8 cellular contexts compared by ENCODE assay signal in the genomic region with DNA sequence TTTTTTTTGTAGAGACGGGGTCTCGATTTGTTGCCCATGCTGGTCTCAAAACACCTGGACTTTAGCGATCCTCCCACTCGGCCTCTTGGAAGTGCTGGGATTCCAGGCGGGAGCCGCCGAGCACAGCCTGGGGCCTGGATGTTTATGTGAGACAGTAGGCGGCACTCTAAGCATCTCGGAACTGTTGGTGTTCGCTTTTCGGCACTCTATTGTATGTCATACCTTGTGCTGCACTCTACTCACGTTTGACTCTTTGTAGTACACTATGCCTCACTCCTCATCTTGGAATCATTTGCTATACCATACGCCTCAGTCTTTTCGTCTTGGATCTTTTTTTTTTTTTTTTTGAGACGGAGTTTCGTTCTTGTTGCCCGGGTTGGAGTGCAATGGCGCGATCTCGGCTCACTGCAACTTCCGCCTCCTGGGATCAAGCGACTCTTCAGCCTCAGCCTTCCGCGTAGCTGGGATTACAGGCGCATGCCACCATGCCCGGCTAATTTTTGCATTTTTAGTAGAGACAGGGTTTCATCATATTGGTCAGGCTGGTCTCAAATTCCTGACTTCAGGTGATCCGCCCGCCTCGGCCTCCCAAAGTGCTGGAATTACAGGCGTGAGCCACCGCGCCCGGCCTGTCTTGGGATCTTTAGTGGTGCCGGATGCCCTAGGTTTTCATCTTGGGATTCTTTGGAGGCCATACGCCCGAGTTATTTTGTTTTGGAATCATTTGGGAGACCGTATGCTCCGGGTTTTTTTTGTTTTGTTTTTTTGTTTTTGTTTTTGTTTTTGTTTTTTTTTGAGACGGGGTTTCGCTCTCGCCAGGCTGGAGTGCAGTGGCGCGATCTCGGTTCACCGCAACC. TPM values are rescaled to one million over a fixed set of nuclear protein-coding genes. Genes with fewer than 3 reads are reported as not detected.
DNase-seq lines count a peak whose midpoint lies in the region; ATAC-seq, FAIRE-seq and TF ChIP-seq lines count a peak whose summit lies in the region.

No MANE protein-coding gene starts in this region.

- H2AK5ac ChIP-seq in H1 (ENCODE audit: low read depth, low read length) (no peak overlapping the region), trophoblast cell (ENCODE audit: low read length) (no peak overlapping the region)

- no peaks in the 10 kb centered on the region for H4K20me1 ChIP-seq in H1 (replicated peaks in 1 of 2; ENCODE audit: control insufficient read depth in 1 of 2, insufficient read depth in 2 of 2, low read length in 2 of 2)

- H2BK20ac ChIP-seq in H1 (ENCODE audit: low read length): 0 out of 2 replicates have a peak overlapping the region, but pooled peaks have one; percentile 40

- H3K36me3 ChIP-seq in HUES64 (ENCODE audit: insufficient read depth, low read length) (no peaks in the 10 kb centered on the region), H1 (ENCODE audit: control insufficient read depth in 2 of 4, insufficient read depth in 4 of 4, low read length in 3 of 4) (no peaks in the 10 kb centered on the region), trophoblast cell (ENCODE audit: control insufficient read depth in 1 of 2, insufficient read depth in 2 of 2, low read length in 2 of 2) (no peaks in the 10 kb centered on the region)

- H3K4me3 ChIP-seq in HUES64 (ENCODE audit: low read length) (0 out of 2 replicates have a peak overlapping the region, but pooled peaks have one; percentile 16), H1 (ENCODE audit: extremely low read depth in 1 of 4, insufficient read depth in 2 of 4, low read depth in 3 of 4, low read length in 4 of 4) (peak overlapping the region; percentile 22 to 57 (median 46)), trophoblast cell (ENCODE audit: low read depth, low read length) (no peak overlapping the region)

- H3K14ac ChIP-seq in H1 (ENCODE audit: insufficient read length) (no peak overlapping the region), trophoblast cell (ENCODE audit: low read length) (no peak overlapping the region)

- CTCF ChIA-PET in H1 (lab: Charles Lee; ENCODE audit: partially characterized antibody): interaction anchor here (0.7 to 2.4 kb wide), 6 partner anchors 9 to 376 kb away, joined by 3 to 11 read pairs (median 4); a partner anchor contains a TSS

- H4K12ac ChIP-seq in trophoblast cell (ENCODE audit: low read depth, low read length): no peak overlapping the region

- 94% methylated on average over 45 of the region's 45 CpGs for WGBS in HUES64
- WGBS in H1 (ENCODE audit: extremely low coverage in 1 of 2, insufficient coverage in 1 of 2, insufficient read length in 1 of 2, insufficient replicate concordance in 2 of 2, low coverage in 1 of 2, low lambda C conversion rate in 2 of 2, missing lambda C conversion rate in 1 of 2), 2 experiments: 32% methylated on average over 44 of the region's 45 CpGs; no CpG with 5 or more reads in 1 of the 2 experiments
- no CpG with 5 or more reads among the region's 45 CpGs for WGBS in trophoblast cell (ENCODE audit: extremely low coverage, insufficient coverage, insufficient read length)

- POLR2A ChIA-PET in H1 (lab: Charles Lee; ENCODE audit: partially characterized antibody): interaction anchor here (0.7 to 1.1 kb wide), 3 partner anchors 24 to 87 kb away, joined by 3 read pairs; partner anchors contain the start of gene ZDBF2

- H3K79me1 ChIP-seq in H1 (ENCODE audit: low read depth, low read length): no peaks in the 10 kb centered on the region
- H3K79me1 ChIP-seq in trophoblast cell (ENCODE audit: low read length): no peaks in the 10 kb centered on the region

- no peak overlapping the region for H3K56ac ChIP-seq in H1 (replicated peaks; ENCODE audit: insufficient read length, low read depth, low read length)

- H3K4me1 ChIP-seq in HUES64 (ENCODE audit: insufficient read depth, low read length) (no peaks in the 10 kb centered on the region), H1 (replicated peaks in 1 of 4; ENCODE audit: control insufficient read depth in 3 of 4, insufficient read depth in 4 of 4, low read length in 3 of 4) (peaks cover 0 to 5% (median under 1%) of the 10 kb centered on the region in 4 experiments; a peak in 2 of 7 replicates), trophoblast cell (ENCODE audit: control insufficient read depth in 1 of 2, insufficient read depth in 2 of 2, low read length in 2 of 2) (no peaks in the 10 kb centered on the region)

- H3K4ac ChIP-seq in H1 (replicated peaks; ENCODE audit: insufficient read length, low read depth, low read length): no peak overlapping the region
- no peak overlapping the region for H3K4ac ChIP-seq in trophoblast cell (ENCODE audit: low read depth, low read length)

- H2BK120ac ChIP-seq in H1 (replicated peaks; ENCODE audit: low read depth, low read length) (no peak overlapping the region), trophoblast cell (ENCODE audit: insufficient read depth, low read length, poor library complexity) (no peak overlapping the region)

- H3K27ac ChIP-seq in HUES64 (ENCODE audit: low read depth, low read length) (no peak overlapping the region), H1 (ENCODE audit: low read depth, low read length) (no peak overlapping the region), trophoblast cell (ENCODE audit: low read depth, low read length) (no peak overlapping the region)

- H3K9ac ChIP-seq in HUES64 (ENCODE audit: low read depth, low read length): no peak overlapping the region
- peak overlapping the region in 1 of 4 experiments; percentile 20; a peak in 2 of 7 replicates for H3K9ac ChIP-seq in H1 (replicated peaks in 1 of 4; ENCODE audit: extremely low read depth in 1 of 4, low read depth in 3 of 4, low read length in 3 of 4)
- H3K9ac ChIP-seq in trophoblast cell (ENCODE audit: low read length): no peak overlapping the region

- in situ Hi-C loops in KBM-7 (cut with MboI; ENCODE audit: low pct_unique_long_range_greater_than_20kb, low sequenced_read_pairs): no loop called here

- TF ChIP-seq POLR2A in GM12891 (IDR thresholded peaks at IDR 0.05; ENCODE audit: low read depth, low read length): no peak
- TF ChIP-seq POLR2A in H1 (IDR thresholded peaks at IDR 0.05; ENCODE audit: control extremely low read depth in 1 of 2, low read depth in 2 of 2, low read length in 2 of 2): no peak; a peak in 1 of 3 replicates

- H3K79me2 ChIP-seq in H1 (ENCODE audit: control insufficient read depth in 1 of 2, insufficient read depth in 2 of 2, low read length in 2 of 2) (no peaks in the 10 kb centered on the region), trophoblast cell (ENCODE audit: control insufficient read depth, insufficient read depth, low read length, poor library complexity) (no peaks in the 10 kb centered on the region)

- TF ChIP-seq EP300 in H1 (IDR thresholded peaks at IDR 0.05; ENCODE audit: borderline replicate concordance in 1 of 2, low read depth in 2 of 2, low read length in 2 of 2): no peak

- H3K18ac ChIP-seq in H1 (ENCODE audit: extremely low read depth, low read length) (0 out of 2 replicates have a peak overlapping the region, but pooled peaks have one; percentile 15), trophoblast cell (ENCODE audit: low read length) (no peak overlapping the region)

- ATAC-seq in GM21619 (IDR thresholded peaks at IDR 0.05; ENCODE audit: unreplicated experiment): no peak

- TF ChIP-seq CTCF in H1 (IDR thresholded peaks at IDR 0.05; ENCODE audit: control extremely low read depth in 1 of 3, insufficient read depth in 1 of 3, low read depth in 1 of 3, low read length in 3 of 3) (peak in 2 of 3 experiments; percentile 28 to 50; a peak in 3 of 4 replicates), GM10266 (IDR thresholded peaks at IDR 0.05; ENCODE audit: control insufficient read depth, insufficient read depth, low read depth, missing control alignments) (no peak)

- no peak overlapping the region for H2BK5ac ChIP-seq in H1 (ENCODE audit: low read depth, low read length)
- no peak overlapping the region for H2BK5ac ChIP-seq in trophoblast cell (ENCODE audit: low read depth, low read length, poor library complexity)

- no peak overlapping the region for H4K8ac ChIP-seq in H1 (ENCODE audit: extremely low read depth, insufficient read depth, low read length)
- no peak overlapping the region for H4K8ac ChIP-seq in trophoblast cell (ENCODE audit: low read depth, low read length)

- peak; percentile 37 to 48 for TF ChIP-seq RAD21 in H1 (IDR thresholded peaks at IDR 0.05 in 1 of 2, conservative IDR thresholded peaks at IDR 0.05 in 1 of 2; ENCODE audit: low read depth in 2 of 2, low read length in 2 of 2)

- H4K91ac ChIP-seq in H1 (replicated peaks; ENCODE audit: insufficient read length, low read length): no peak overlapping the region
- H4K91ac ChIP-seq in trophoblast cell (ENCODE audit: low read depth, low read length): no peak overlapping the region

- H2BK12ac ChIP-seq in H1 (ENCODE audit: low read depth, low read length): peak overlapping the region; percentile 85; the same call in 1 of the 2 replicates
- no peak overlapping the region for H2BK12ac ChIP-seq in trophoblast cell (ENCODE audit: low read length)

- H3K23me2 ChIP-seq in H1 (ENCODE audit: low read depth, low read length): peaks cover 2% of the 10 kb centered on the region; the same call in 1 of the 2 replicates

- no peak overlapping the region for H4K5ac ChIP-seq in H1 (ENCODE audit: insufficient read length, low read depth, low read length)

- peak; percentile 28 for FAIRE-seq in GM12891 (lab: Jason Lieb, UNC)
- FAIRE-seq in H1 (lab: Jason Lieb, UNC): no peak

- peaks cover 20% of the 10 kb centered on the region for H3K27me3 ChIP-seq in HUES64 (ENCODE audit: insufficient read depth, low read length)
- H3K27me3 ChIP-seq in H1 (replicated peaks in 1 of 4; ENCODE audit: control insufficient read depth in 3 of 4, extremely low read depth in 1 of 4, insufficient read depth in 3 of 4, low read length in 3 of 4): peaks cover 27 to 57% (median 51%) of the 10 kb centered on the region in 4 experiments
- H3K27me3 ChIP-seq in trophoblast cell (ENCODE audit: insufficient read depth, low read length): peaks cover 31% of the 10 kb centered on the region

- H3K23ac ChIP-seq in H1 (ENCODE audit: insufficient read length) (no peak overlapping the region), trophoblast cell (ENCODE audit: low read length) (no peak overlapping the region)

- H2AFZ ChIP-seq in H1 (ENCODE audit: low read length) (no peak overlapping the region), trophoblast cell (ENCODE audit: insufficient read depth, low read length, poor library complexity) (no peak overlapping the region)

- H2BK15ac ChIP-seq in H1 (ENCODE audit: low read length): no peak overlapping the region

- H3K4me2 ChIP-seq in H1 (ENCODE audit: insufficient read depth in 1 of 2, low read depth in 2 of 2, low read length in 2 of 2) (peak overlapping the region; percentile 58 to 87), trophoblast cell (ENCODE audit: low read length) (peak overlapping the region; percentile 39)

- DNase-seq in GM12891 (ENCODE audit: insufficient read length, low spot score) (no peak), H1 (ENCODE audit: low read depth in 1 of 2, low spot score in 2 of 2) (peak in 1 of 2 experiments; percentile 65), trophoblast cell (peak; percentile 78 to 88), NAMALWA (ENCODE audit: low spot score) (no peak), GM10266 (ENCODE audit: extremely low spot score) (no peak), KBM-7 (no peak)

- H3K9me3 ChIP-seq in HUES64 (ENCODE audit: insufficient read depth, low read depth, low read length): no peaks in the 10 kb centered on the region
- H3K9me3 ChIP-seq in H1 (ENCODE audit: insufficient read depth in 2 of 2, low read depth in 1 of 2, low read length in 1 of 2): no peaks in the 10 kb centered on the region
- peaks cover 3% of the 10 kb centered on the region for H3K9me3 ChIP-seq in trophoblast cell (ENCODE audit: insufficient read depth, low read depth, low read length)

RNA-seq across cellular contexts. Expression of gene ZDBF2, which starts 24.2 kb away (rescaled TPM):
- 4.7 TPM for polyA plus RNA-seq in GM12891 (2012; ENCODE audit: low read depth, missing spikeins)
- 8.6 TPM for polyA plus RNA-seq in HUES64 (2013, experiment 1 of 2)
- polyA plus RNA-seq in HUES64 (2013, experiment 2 of 2): 9.6 TPM
- 15.3 and 17.2 TPM in 2 replicates for total RNA-seq in H1 (2021; fragmentation: NEBNext Ultra II Directional; extraction: Animal tissue kit (Norgen Biotek cat#: 25700))
- 0.99 and 1.5 TPM in 2 replicates for polyA plus RNA-seq in H1 (2011; rRNA removed)
- polyA plus RNA-seq in H1 (2011; cell fraction: cytosol; rRNA removed): 1.9 TPM
- 4.0 TPM for polyA plus RNA-seq in H1 (2011; cell fraction: nucleus; rRNA removed)
- 2.1 to 4.6 TPM (median 3.8 TPM) in 4 replicates for polyA plus RNA-seq in H1 (2012, experiment 1 of 2)
- polyA plus RNA-seq in H1 (2012, experiment 2 of 2): 0.17 TPM
- 7.0 TPM for polyA plus RNA-seq in H1 (2013, experiment 1 of 2)
- polyA plus RNA-seq in H1 (2013, experiment 2 of 2): 6.1 TPM
- polyA minus RNA-seq in H1 (2011; rRNA and poly(A)+ RNA removed): 16.4 and 25.0 TPM in 2 replicates
- 6.5 TPM for polyA minus RNA-seq in H1 (2011; cell fraction: cytosol; rRNA and poly(A)+ RNA removed)
- polyA minus RNA-seq in H1 (2011; cell fraction: nucleus; rRNA and poly(A)+ RNA removed): 22.6 TPM
- polyA plus RNA-seq in trophoblast cell (2013): 3.1 and 3.3 TPM in 2 replicates

Comparison
In these comparisons a context has a peak if more than half of its experiments do, and no peak if none do; other contexts are left out.
1. DNase-seq: peak in trophoblast cell (2 of 2); none in GM12891 (single experiment), NAMALWA (single experiment), GM10266 (single experiment) and KBM-7 (single experiment).